ENCODE assay signal across 8 cellular contexts in genomic region chr15:67085237-67085817, GRCh38. TPM values are rescaled to one million over a fixed set of nuclear protein-coding genes. Genes with fewer than 3 reads are reported as not detected.
DNase-seq lines count a peak whose midpoint lies in the region; ATAC-seq and TF ChIP-seq lines count a peak whose summit lies in the region.

No MANE protein-coding gene starts in this region.

- no peaks in the 10 kb centered on the region for H3K27me3 ChIP-seq in CD8-positive, alpha-beta memory T cell (ENCODE audit: insufficient read depth, low read length, poor library complexity, severe bottlenecking)
- H3K27me3 ChIP-seq in fibroblast of lung (ENCODE audit: control insufficient read depth, insufficient read depth, low read length) = no peaks in the 10 kb centered on the region

- H3K4me2 ChIP-seq in OCI-LY7 (ENCODE audit: low read length) = peak overlapping the region; percentile 79
- H3K4me2 ChIP-seq in fibroblast of lung (ENCODE audit: extremely low read depth, insufficient read depth, low read length) = peak overlapping the region; percentile 59

- H3K4me3 ChIP-seq in CD8-positive, alpha-beta memory T cell (ENCODE audit: low read length) = no peak overlapping the region
- H3K4me3 ChIP-seq in OCI-LY7 (ENCODE audit: low read depth, low read length, poor library complexity, severe bottlenecking) = peak overlapping the region; percentile 54
- no peak overlapping the region for H3K4me3 ChIP-seq in fibroblast of lung (replicated peaks in 1 of 4; ENCODE audit: control extremely low read depth in 1 of 4, insufficient read depth in 1 of 4, low read depth in 3 of 4, low read length in 4 of 4)

- H3K27ac ChIP-seq in CD8-positive, alpha-beta memory T cell (ENCODE audit: low read depth, low read length) = no peak overlapping the region
- H3K27ac ChIP-seq in OCI-LY7 (ENCODE audit: low read depth, low read length, poor library complexity, severe bottlenecking) (peak overlapping the region; percentile 99), fibroblast of lung (ENCODE audit: insufficient read depth, low read length) (peak overlapping the region; percentile 50)

- H3K4me3 Mint-ChIP-seq in CD8-positive, alpha-beta memory T cell = peak overlapping the region; percentile 57 to 87 (median 82)

- H3K36me3 ChIP-seq in CD8-positive, alpha-beta memory T cell (ENCODE audit: insufficient read depth, low read length) = no peaks in the 10 kb centered on the region
- H3K36me3 ChIP-seq in OCI-LY7 (ENCODE audit: insufficient read depth, low read length) (peaks cover 15% of the 10 kb centered on the region), fibroblast of lung (ENCODE audit: control insufficient read depth, insufficient read depth, low read length) (peaks cover 9% of the 10 kb centered on the region)

- intact Hi-C loops in OCI-LY7 (cut with micrococcal nuclease; ENCODE audit: unreplicated experiment) = loop anchor here (1.0 to 10.0 kb wide), 2 partner anchors 8 to 381 kb away; partner anchors contain the start of gene SMAD6

- H4K20me1 ChIP-seq in OCI-LY7 (ENCODE audit: insufficient read depth, low read length) (no peaks in the 10 kb centered on the region), fibroblast of lung (ENCODE audit: control insufficient read depth, extremely low read depth, insufficient read depth, low read length) (peaks cover 2% of the 10 kb centered on the region)

- no peaks in the 10 kb centered on the region for H3K9me2 ChIP-seq in OCI-LY7 (ENCODE audit: insufficient read depth, low read length)

- H3K9me3 ChIP-seq in CD8-positive, alpha-beta memory T cell (ENCODE audit: low read length) = no peaks in the 10 kb centered on the region
- H3K9me3 ChIP-seq in OCI-LY7 (ENCODE audit: low read length) (no peaks in the 10 kb centered on the region), fibroblast of lung (ENCODE audit: control insufficient read depth, insufficient read depth, low read depth, low read length) (no peaks in the 10 kb centered on the region)

- peaks cover 95 to 99% (median 96%) of the 10 kb centered on the region in 3 donors for H3K4me1 Mint-ChIP-seq in CD8-positive, alpha-beta memory T cell

- no peaks in the 10 kb centered on the region for H3K27me3 Mint-ChIP-seq in CD8-positive, alpha-beta memory T cell

- H3K9ac ChIP-seq in fibroblast of lung (ENCODE audit: insufficient read depth, low read length) = no peak overlapping the region

- no TSS peak for BruUV-seq in OCI-LY7 (replicated peaks; lab: Mats Ljungman, UMichigan)

- TF ChIP-seq CTCF in OCI-LY7 (conservative IDR thresholded peaks at IDR 0.05; ENCODE audit: low read length) = no peak
- TF ChIP-seq CTCF in fibroblast of lung (conservative IDR thresholded peaks at IDR 0.05 in 1 of 2, IDR thresholded peaks at IDR 0.05 in 1 of 2; ENCODE audit: low read depth in 1 of 2, low read length in 2 of 2) = no peak

- ATAC-seq in GM21515 (IDR thresholded peaks at IDR 0.05; ENCODE audit: unreplicated experiment) = peak; percentile 16

- CTCF ChIA-PET in CD8-positive, alpha-beta memory T cell (lab: Charles Lee) = interaction anchor here (2.2 to 6.3 kb wide), 2 partner anchors 15 to 16 kb away, joined by 6 to 62 read pairs; partner anchors contain the start of gene SMAD3
- CTCF ChIA-PET in OCI-LY7 (lab: Charles Lee; ENCODE audit: unreplicated experiment) = no interaction called here

- H3K27ac Mint-ChIP-seq in CD8-positive, alpha-beta memory T cell = peak overlapping the region; percentile 54 to 94 (median 84)

- DNase-seq in CD8-positive, alpha-beta memory T cell = no peak
- DNase-seq in OCI-LY7 (ENCODE audit: low spot score) (peak; percentile 54), fibroblast of lung (ENCODE audit: low read depth in 2 of 2) (no peak), NCI-H446 (lab: John Stamatoyannopoulos, UW) (no peak), NCI-H146 (lab: John Stamatoyannopoulos, UW) (no peak), iPS-NIHi11 (ENCODE audit: low spot score) (no peak)
- no peak for DNase-seq in activated CD4-positive, CD25-positive, alpha-beta regulatory T cell treated with anti-CD3 and anti-CD28 coated beads, Interleukin-2, amount 50 U/mL, for 72 hours

- H3K9me3 Mint-ChIP-seq in CD8-positive, alpha-beta memory T cell = no peaks in the 10 kb centered on the region

- H3K79me2 ChIP-seq in OCI-LY7 (ENCODE audit: insufficient read depth, low read depth, low read length) = peaks cover 84% of the 10 kb centered on the region
- H3K79me2 ChIP-seq in fibroblast of lung (ENCODE audit: control insufficient read depth, insufficient read depth, low read length) = peaks cover 96% of the 10 kb centered on the region

- H3K36me3 Mint-ChIP-seq in CD8-positive, alpha-beta memory T cell = peaks cover 0 to 46% (median 5%) of the 10 kb centered on the region in 3 donors

- H2AFZ ChIP-seq in OCI-LY7 (ENCODE audit: low read length) (no peak overlapping the region), fibroblast of lung (ENCODE audit: low read length) (no peak overlapping the region)

- POLR2A ChIA-PET in CD8-positive, alpha-beta memory T cell (lab: Charles Lee) = interaction anchor here (0.6 to 1.0 kb wide), 4 partner anchors 13 to 82 kb away, joined by 3 to 5 read pairs (median 3); partner anchors contain the start of gene SMAD3
- POLR2A ChIA-PET in OCI-LY7 (lab: Charles Lee) = interaction anchor here (0.6 to 12.4 kb wide), 5 partner anchors 10 to 419 kb away, joined by 3 to 80 read pairs (median 7); no protein-coding TSS in a partner anchor

- H3K4me1 ChIP-seq in CD8-positive, alpha-beta memory T cell (ENCODE audit: insufficient read depth, low read length) = peaks cover 91% of the 10 kb centered on the region
- H3K4me1 ChIP-seq in OCI-LY7 (ENCODE audit: insufficient read depth, low read length, poor library complexity, severe bottlenecking) (peaks cover 93% of the 10 kb centered on the region), fibroblast of lung (ENCODE audit: control insufficient read depth, extremely low read depth, insufficient read depth, low read length) (peaks cover 75% of the 10 kb centered on the region)

RNA-seq across cellular contexts. Expression of gene SMAD3, which starts 19.9 kb away (rescaled TPM):
- total RNA-seq in CD8-positive, alpha-beta memory T cell = 10 to 100 TPM; 30.2 to 34.2 TPM
- polyA plus RNA-seq in CD8-positive, alpha-beta memory T cell = 31.7 TPM
- 32.8 and 41.2 TPM in 2 replicates for total RNA-seq in OCI-LY7 (2014; rRNA removed; shearing (Covaris generic))
- total RNA-seq in OCI-LY7 (2022) = 77.8 and 84.5 TPM in 2 replicates
- total RNA-seq in fibroblast of lung = 48.8 and 69.9 TPM in 2 replicates
- polyA plus RNA-seq in fibroblast of lung = 173 and 210 TPM in 2 replicates
- polyA plus RNA-seq in fibroblast of lung (2012) = 201 and 211 TPM in 2 replicates
- polyA minus RNA-seq in fibroblast of lung (ENCODE audit: low replicate concordance) = 738 and 1,027 TPM in 2 replicates
